ENCODE assay signal across 25 cellular contexts in the genomic region with DNA sequence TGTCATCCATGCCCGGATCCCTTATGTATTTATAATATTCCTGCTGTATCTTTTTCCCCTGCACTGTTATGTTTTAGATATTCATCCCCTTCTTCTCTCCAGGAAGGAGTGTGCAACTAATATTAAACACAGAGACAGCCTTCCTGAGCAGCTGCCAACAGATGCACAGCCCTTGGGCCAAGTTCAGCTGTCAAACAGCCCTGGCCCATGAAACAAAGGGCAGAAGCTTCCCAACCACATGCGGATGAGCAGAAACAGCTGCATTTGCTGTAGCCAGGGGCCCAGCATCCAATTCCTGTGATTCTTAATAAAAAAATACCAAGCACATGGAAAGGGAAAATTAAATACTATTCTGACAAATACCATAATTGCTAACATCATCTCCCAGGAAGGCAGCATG. TPM values are rescaled to one million over a fixed set of nuclear protein-coding genes. Genes with fewer than 3 reads are reported as not detected.
"Had no signal": no experiment of that assay in that cellular context is flagged by ENCODE, and none has a peak within 500 bp of the region (broad histone marks: within the 10 kb centered on the region; RNA-seq: fewer than 3 reads in every experiment).

No MANE protein-coding gene starts in this region.

- H3K27me3 Mint-ChIP-seq: activated CD8-positive, alpha-beta memory T cell treated with anti-CD3 and anti-CD28 coated beads, Interleukin-2, amount 10 ng/mL, durations not matched to agents 7 days and 5 days had no signal

- H3K27me3 ChIP-seq: breast epithelium had no signal

- H3K9me3 ChIP-seq: breast epithelium had no signal

- H3K4me1 Mint-ChIP-seq: activated CD8-positive, alpha-beta memory T cell treated with anti-CD3 and anti-CD28 coated beads, Interleukin-2, amount 10 ng/mL, durations not matched to agents 7 days and 5 days; activated T-helper 17 cell treated with anti-CD3 and anti-CD28 coated beads, Interleukin-2, amount 50 U/mL, for 72 hours; IgD-negative memory B cell had no signal

- H3K36me3 ChIP-seq: breast epithelium had no signal

- H3K4me3 ChIP-seq: breast epithelium, SK-N-MC had no signal

- H3K27ac ChIP-seq: breast epithelium, SK-N-MC had no signal

- H3K4me3 Mint-ChIP-seq: activated CD8-positive, alpha-beta memory T cell treated with anti-CD3 and anti-CD28 coated beads, Interleukin-2, amount 10 ng/mL, durations not matched to agents 7 days and 5 days; activated naive CD4-positive, alpha-beta T cell treated with anti-CD3 and anti-CD28 coated beads for 36 hours; activated naive CD8-positive, alpha-beta T cell; activated T-cell treated with anti-CD3 and anti-CD28 coated beads, Interleukin-2, amount 50 U/mL, for 4 hours; activated T-helper 17 cell treated with anti-CD3 and anti-CD28 coated beads, Interleukin-2, amount 50 U/mL, for 72 hours; IgD-negative memory B cell; WTC11 had no signal

- ATAC-seq: activated CD8-positive, alpha-beta memory T cell treated with anti-CD3 and anti-CD28 coated beads, Interleukin-2, amount 10 ng/mL, durations not matched to agents 7 days and 5 days; activated T-cell treated with anti-CD3 and anti-CD28 coated beads, Interleukin-2, amount 50 U/mL, for 4 hours; activated T-helper 17 cell treated with anti-CD3 and anti-CD28 coated beads, Interleukin-2, amount 50 U/mL, for 72 hours; PC-3; WTC11 had no signal

- DNase-seq: activated CD4-positive, alpha-beta T cell treated with anti-CD3 and anti-CD28 coated beads for 48 hours; activated CD4-positive, alpha-beta T cell treated with anti-CD3 and anti-CD28 coated beads, Interleukin-2, amount 50 U/mL, for 4 hours; activated CD4-positive, CD25-positive, alpha-beta regulatory T cell treated with anti-CD3 and anti-CD28 coated beads, Interleukin-2, amount 50 U/mL, for 72 hours; activated CD8-positive, alpha-beta memory T cell treated with anti-CD3 and anti-CD28 coated beads, Interleukin-2, amount 10 ng/mL, durations not matched to agents 7 days and 5 days; activated gamma-delta T cell; activated naive CD4-positive, alpha-beta T cell treated with anti-CD3 and anti-CD28 coated beads for 36 hours; activated T-cell treated with anti-CD3 and anti-CD28 coated beads, Interleukin-2, amount 50 U/mL, for 4 hours; KG1; NCI-H1048; NCI-H146; NCI-H187 treated with DMSO at 0.1 percent for 48 hours; NCI-H2081 treated with DMSO at 0.1 percent for 48 hours; NCI-H446; NCI-H524; PC-3; SIG-M5 had no signal

- H3K36me3 Mint-ChIP-seq: activated CD8-positive, alpha-beta memory T cell treated with anti-CD3 and anti-CD28 coated beads, Interleukin-2, amount 10 ng/mL, durations not matched to agents 7 days and 5 days; activated naive CD8-positive, alpha-beta T cell; IgD-negative memory B cell had no signal

- H3K4me1 ChIP-seq: breast epithelium had no signal

- H3K9me3 Mint-ChIP-seq: activated naive CD4-positive, alpha-beta T cell treated with anti-CD3 and anti-CD28 coated beads for 36 hours; activated T-cell treated with anti-CD3 and anti-CD28 coated beads, Interleukin-2, amount 50 U/mL, for 4 hours; activated T-helper 17 cell treated with anti-CD3 and anti-CD28 coated beads, Interleukin-2, amount 50 U/mL, for 72 hours; IgD-negative memory B cell had no signal

- H3K27ac Mint-ChIP-seq: activated CD8-positive, alpha-beta memory T cell treated with anti-CD3 and anti-CD28 coated beads, Interleukin-2, amount 10 ng/mL, durations not matched to agents 7 days and 5 days; activated naive CD4-positive, alpha-beta T cell treated with anti-CD3 and anti-CD28 coated beads for 36 hours; activated naive CD8-positive, alpha-beta T cell; activated T-helper 17 cell treated with anti-CD3 and anti-CD28 coated beads, Interleukin-2, amount 50 U/mL, for 72 hours; IgD-negative memory B cell; WTC11 had no signal

RNA-seq across cellular contexts. Expression of a gene that starts 46.7 kb away (rescaled TPM):
- total RNA-seq: activated CD8-positive, alpha-beta memory T cell treated with anti-CD3 and anti-CD28 coated beads, Interleukin-2, amount 10 ng/mL, durations not matched to agents 7 days and 5 days; activated naive CD4-positive, alpha-beta T cell treated with anti-CD3 and anti-CD28 coated beads for 36 hours; activated T-cell treated with anti-CD3 and anti-CD28 coated beads, Interleukin-2, amount 50 U/mL, for 4 hours; activated T-helper 17 cell treated with anti-CD3 and anti-CD28 coated beads, Interleukin-2, amount 50 U/mL, for 72 hours; LHCN-M2; M059J; PC-3; T-helper 1 cell treated with Interleukin-12 subunit alpha and Interleukin-12 subunit beta and Interleukin-4 antibody, amounts not matched to agents 30 ng/mL and 1 ng/mL, for 36 hours had no signal
